ENCODE assay signal across 9 cellular contexts in the genomic region with DNA sequence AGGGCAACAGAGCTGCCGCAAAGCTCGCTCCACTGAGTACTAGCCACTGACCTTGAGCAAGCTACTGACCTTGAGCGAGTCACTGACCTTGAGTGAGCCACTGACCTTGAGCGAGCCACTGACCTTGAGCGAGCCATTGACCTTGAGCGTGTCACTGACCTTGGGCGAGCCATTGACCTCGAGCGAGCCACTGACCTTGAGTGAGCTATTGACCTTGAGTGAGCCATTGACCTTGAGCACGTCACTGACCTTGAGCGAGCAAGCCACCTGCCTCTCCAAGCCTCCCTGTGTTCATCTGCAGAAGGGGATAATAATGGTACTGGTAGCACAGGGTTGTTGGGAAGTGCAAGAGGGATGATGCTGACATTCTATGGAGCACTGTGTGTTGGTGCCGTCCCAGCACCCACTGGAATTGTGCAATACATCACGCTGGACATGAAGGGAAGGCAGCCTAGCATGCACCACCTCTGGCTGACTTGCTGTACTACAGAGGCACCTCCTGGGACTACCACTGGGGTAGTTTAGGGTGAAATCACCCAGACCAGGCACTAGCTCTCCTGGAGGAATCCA.
DNase-seq lines count a peak whose midpoint lies in the region; ATAC-seq and TF ChIP-seq lines count a peak whose summit lies in the region.
"Had no signal": no experiment of that assay in that cellular context is flagged by ENCODE, and none has a peak within 500 bp of the region (broad histone marks: within the 10 kb centered on the region; RNA-seq: fewer than 3 reads in every experiment).

No MANE protein-coding gene starts in this region.

- H2AK5ac ChIP-seq in H9 (ENCODE audit: insufficient read length, low read length): peak overlapping the region; percentile 54

- no peak overlapping the region for H3K56ac ChIP-seq in H9 (ENCODE audit: insufficient read length, low read depth, low read length)

- ATAC-seq in HG03378 (IDR thresholded peaks at IDR 0.05; ENCODE audit: unreplicated experiment) (no peak), GM18870 (IDR thresholded peaks at IDR 0.05; ENCODE audit: unreplicated experiment) (no peak)

- H4K91ac ChIP-seq in H9 (ENCODE audit: insufficient read length, low read depth, low read length): no peak overlapping the region

- peak overlapping the region; percentile 33 for H4K5ac ChIP-seq in H9 (ENCODE audit: insufficient read length, low read depth, low read length)

- H3K14ac ChIP-seq in H9 (ENCODE audit: insufficient read depth, low read length): no peak overlapping the region

- no peak overlapping the region for H2BK15ac ChIP-seq in H9 (ENCODE audit: low read depth, low read length)

- no peak overlapping the region for H3K4me2 ChIP-seq in H9 (ENCODE audit: insufficient read depth, insufficient read length, low read length)

- H4K20me1 ChIP-seq in H9 (ENCODE audit: control insufficient read depth, insufficient read depth, insufficient read length): no peaks in the 10 kb centered on the region

- no peaks in the 10 kb centered on the region; the same call in none of the 2 replicates for H3K27me3 Mint-ChIP-seq in H9 (ENCODE audit: low read depth)

- H3K4me3 Mint-ChIP-seq in H9: peak overlapping the region in 1 of 2 experiments; percentile 22; a peak in 1 of 5 replicates

- H3K23me2 ChIP-seq in H9 (ENCODE audit: insufficient read length, low read depth, low read length, poor library complexity, severe bottlenecking): no peaks in the 10 kb centered on the region

- H3K36me3 Mint-ChIP-seq in H9 (ENCODE audit: insufficient read depth in 1 of 3, low read depth in 3 of 3): no peaks in the 10 kb centered on the region

- H2BK20ac ChIP-seq in H9 (ENCODE audit: low read depth, low read length, poor library complexity, severe bottlenecking): no peak overlapping the region

- peak overlapping the region in 2 of 3 experiments; percentile 31 to 92; a peak in 3 of 7 replicates for H3K27ac Mint-ChIP-seq in H9

- no peaks in the 10 kb centered on the region; a peak in 1 of 5 replicates for H3K9me3 Mint-ChIP-seq in H9

- H3K27me3 ChIP-seq in H9 (ENCODE audit: insufficient read depth, low read length) (no peaks in the 10 kb centered on the region), SJCRH30 (0 out of 2 replicates have a peak, but pooled peaks cover 3% of the 10 kb centered on the region)

- DNase-seq in AG10803 (ENCODE audit: low read depth) (no peak), H9 (no peak), SJCRH30 (no peak), iPS-NIHi11 (ENCODE audit: low spot score) (peak; percentile 45), cerebellum (ENCODE audit: low spot score) (no peak), glomerular visceral epithelial cell (ENCODE audit: extremely low spot score) (no peak)
- DNase-seq: NCI-H748 treated with DMSO at 0.1 percent for 48 hours had no signal

- H3K4ac ChIP-seq in H9 (ENCODE audit: low read depth, low read length): no peak overlapping the region

- H3K79me1 ChIP-seq in H9 (ENCODE audit: insufficient read depth, low read depth, low read length, poor library complexity, severe bottlenecking): no peaks in the 10 kb centered on the region

- H3T11ph ChIP-seq in H9 (ENCODE audit: low read length): no peak overlapping the region

- peak overlapping the region; percentile 59 for H3K18ac ChIP-seq in H9 (ENCODE audit: insufficient read length, low read depth, low read length)

- WGBS in H9 (ENCODE audit: extremely low coverage, insufficient read length, low lambda C conversion rate): no CpG with 5 or more reads among the region's 13 CpGs

- no peak overlapping the region for H2AFZ ChIP-seq in H9 (ENCODE audit: low read length)

- H3K79me2 ChIP-seq in H9 (ENCODE audit: insufficient read depth, low read length): no peaks in the 10 kb centered on the region

- H3K27ac ChIP-seq in H9 (ENCODE audit: insufficient read length, low read depth, low read length) (no peak overlapping the region), SJCRH30 (peak overlapping the region; percentile 47)

- H3K4me1 ChIP-seq in H9 (ENCODE audit: insufficient read depth, low read length) (no peaks in the 10 kb centered on the region), SJCRH30 (peaks cover 32% of the 10 kb centered on the region)

- peaks cover 11 to 21% of the 10 kb centered on the region in 2 experiments for H3K4me1 Mint-ChIP-seq in H9

- peak overlapping the region; percentile 81 for H4K8ac ChIP-seq in H9 (replicated peaks; ENCODE audit: insufficient read length, low read depth, low read length)

- H2BK5ac ChIP-seq in H9 (ENCODE audit: insufficient read length, low read length): no peak overlapping the region

- H3K23ac ChIP-seq in H9 (ENCODE audit: insufficient read length, low read depth, low read length): no peak overlapping the region

- no peaks in the 10 kb centered on the region for H3K36me3 ChIP-seq in SJCRH30

- no peak overlapping the region for H3K9ac ChIP-seq in H9 (ENCODE audit: extremely low read depth, insufficient read length, low read length)

- H3K9me3 ChIP-seq in H9 (ENCODE audit: control insufficient read depth, low read depth, low read length) (no peaks in the 10 kb centered on the region), SJCRH30 (replicated peaks) (no peaks in the 10 kb centered on the region)

- TF ChIP-seq CTCF in AG10803 (conservative IDR thresholded peaks at IDR 0.05; ENCODE audit: low read length): peak; percentile 40
- peak; percentile 54 for TF ChIP-seq CTCF in H9 (conservative IDR thresholded peaks at IDR 0.05)

- no peak overlapping the region for H2BK120ac ChIP-seq in H9 (ENCODE audit: low read depth, low read length, poor library complexity, severe bottlenecking)

- H3K4me3 ChIP-seq in AG10803 (ENCODE audit: low read length) (no peak overlapping the region), SJCRH30 (no peak overlapping the region)

- no peak overlapping the region for H2BK12ac ChIP-seq in H9 (ENCODE audit: insufficient read length, low read depth, low read length)
